In the genomic region with DNA sequence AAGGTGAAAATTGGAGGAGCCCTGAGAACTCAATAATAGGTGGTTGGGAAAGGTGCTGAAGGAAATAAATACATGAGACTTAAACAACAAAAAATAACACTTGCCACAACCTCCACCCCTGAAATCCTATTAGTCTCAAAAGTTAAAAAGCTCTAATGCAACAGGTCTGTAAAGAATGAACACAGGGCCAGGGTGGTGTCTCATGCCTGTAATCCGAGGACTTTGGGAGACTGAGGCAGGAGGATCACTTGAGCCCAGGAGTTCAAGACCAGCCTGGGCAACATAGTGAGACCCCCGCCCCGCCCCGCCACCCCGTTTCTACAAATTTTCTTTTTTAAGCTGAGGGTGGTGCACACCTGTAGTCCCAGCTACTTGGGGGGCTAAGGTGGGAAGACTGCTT, we compare ENCODE assay signal across 12 cellular contexts. TPM values are rescaled to one million over a fixed set of nuclear protein-coding genes. Genes with fewer than 3 reads are reported as not detected.
A peak's percentile ranks its signal among the peaks of the same experiment; 100 is the strongest.
DNase-seq lines count a peak whose midpoint lies in the region; ATAC-seq and TF ChIP-seq lines count a peak whose summit lies in the region.
"Had no signal": no experiment of that assay in that cellular context is flagged by ENCODE, and none has a peak within 500 bp of the region (broad histone marks: within the 10 kb centered on the region; RNA-seq: fewer than 3 reads in every experiment).

No MANE protein-coding gene starts in this region.

- H3K36me3 Mint-ChIP-seq in CD4-positive, alpha-beta T cell (ENCODE audit: low read depth) = peaks cover 43% of the 10 kb centered on the region
- H3K36me3 Mint-ChIP-seq in HFFc6 (ENCODE audit: low read depth) = peaks cover 27% of the 10 kb centered on the region
- H3K36me3 Mint-ChIP-seq in activated naive CD8-positive, alpha-beta T cell treated with anti-CD3 and anti-CD28 coated beads, Interleukin-2, amount 10 ng/mL, durations not matched to agents 7 days and 5 days = peaks cover 13% of the 10 kb centered on the region
- peaks cover 0 to 13% of the 10 kb centered on the region in 2 donors for H3K36me3 Mint-ChIP-seq in naive B cell

- no peaks in the 10 kb centered on the region for H3K27me3 Mint-ChIP-seq in CD4-positive, alpha-beta T cell
- H3K27me3 Mint-ChIP-seq in HFFc6 (ENCODE audit: insufficient read depth) = no peaks in the 10 kb centered on the region; the same call in 1 of the 2 replicates
- H3K27me3 Mint-ChIP-seq in activated naive CD8-positive, alpha-beta T cell treated with anti-CD3 and anti-CD28 coated beads, Interleukin-2, amount 10 ng/mL, durations not matched to agents 7 days and 5 days = no peaks in the 10 kb centered on the region
- H3K27me3 Mint-ChIP-seq in naive B cell = no peaks in the 10 kb centered on the region

- ATAC-seq in CD4-positive, alpha-beta T cell (ENCODE audit: poor library complexity) = no peak
- ATAC-seq in activated naive CD8-positive, alpha-beta T cell treated with anti-CD3 and anti-CD28 coated beads, Interleukin-2, amount 10 ng/mL, durations not matched to agents 7 days and 5 days (ENCODE audit: low read depth) = no peak
- no peak for ATAC-seq in naive B cell (ENCODE audit: low read depth in 2 of 2)
- ATAC-seq: body of pancreas had no signal

- no peak for TF ChIP-seq CTCF in CD4-positive, alpha-beta T cell (IDR thresholded peaks at IDR 0.05)
- TF ChIP-seq CTCF in HFFc6 (IDR thresholded peaks at IDR 0.05) = no peak

- peak overlapping the region; percentile 95 for H3K27ac Mint-ChIP-seq in CD4-positive, alpha-beta T cell
- H3K27ac Mint-ChIP-seq in HFFc6 (peak overlapping the region; percentile 14; the same call in 1 of the 2 replicates), naive B cell (peak overlapping the region in 3 of 6 donors; percentile 69 to 97 (median 84))
- H3K27ac Mint-ChIP-seq in activated naive CD8-positive, alpha-beta T cell treated with anti-CD3 and anti-CD28 coated beads, Interleukin-2, amount 10 ng/mL, durations not matched to agents 7 days and 5 days = peak overlapping the region; percentile 81

- no peak overlapping the region for H3K27ac ChIP-seq in CD4-positive, alpha-beta T cell (ENCODE audit: low read depth, low read length)

- no peak for DNase-seq in CD4-positive, alpha-beta T cell
- no peak for DNase-seq in HFFc6
- DNase-seq in activated naive CD8-positive, alpha-beta T cell treated with anti-CD3 and anti-CD28 coated beads, Interleukin-2, amount 10 ng/mL, durations not matched to agents 7 days and 5 days = no peak
- no peak for DNase-seq in naive B cell
- DNase-seq in DMS114 treated with DMSO at 0.1 percent for 48 hours (lab: John Stamatoyannopoulos, UW; ENCODE audit: unreplicated experiment) = no peak
- no peak for DNase-seq in nucleus accumbens (lab: John Stamatoyannopoulos, UW)
- DNase-seq in cerebellar nuclear complex (lab: John Stamatoyannopoulos, UW) = no peak
- DNase-seq: body of pancreas; HCEC 1CT; NCI-H2081; stimulated activated CD4-positive, alpha-beta T cell treated with anti-CD3 and anti-CD28 coated beads, Interleukin-2, amount 100 ng/mL, for 24 hours had no signal

- no peaks in the 10 kb centered on the region for H3K9me3 Mint-ChIP-seq in CD4-positive, alpha-beta T cell
- H3K9me3 Mint-ChIP-seq in HFFc6 (no peaks in the 10 kb centered on the region), naive B cell (no peaks in the 10 kb centered on the region)
- no peaks in the 10 kb centered on the region for H3K9me3 Mint-ChIP-seq in activated naive CD8-positive, alpha-beta T cell treated with anti-CD3 and anti-CD28 coated beads, Interleukin-2, amount 10 ng/mL, durations not matched to agents 7 days and 5 days

- CTCF ChIA-PET in CD4-positive, alpha-beta T cell (lab: Charles Lee) = interaction anchor here (0.7 to 2.8 kb wide), 7 partner anchors 11 to 245 kb away, joined by 3 to 18 read pairs (median 4); partner anchors contain the start of gene ZKSCAN4

- intact Hi-C loops in CD4-positive, alpha-beta T cell (cut with DNase I, micrococcal nuclease) = loop anchor here (1.0 to 5.0 kb wide), 4 partner anchors 15 to 127 kb away; partner anchors contain the start of genes ZKSCAN4 (in 1 of the 2), ZSCAN16 (in 1 of the 2) and ZSCAN26 (in 1 of the 2)

- H3K9me3 ChIP-seq in CD4-positive, alpha-beta T cell (ENCODE audit: control insufficient read depth, low read length) = no peaks in the 10 kb centered on the region
- H3K9me3 ChIP-seq: body of pancreas, prostate gland had no signal

- peak overlapping the region; percentile 97 for H3K4me3 Mint-ChIP-seq in CD4-positive, alpha-beta T cell
- H3K4me3 Mint-ChIP-seq in HFFc6 = peak overlapping the region; percentile 95
- peak overlapping the region; percentile 70 for H3K4me3 Mint-ChIP-seq in activated naive CD8-positive, alpha-beta T cell treated with anti-CD3 and anti-CD28 coated beads, Interleukin-2, amount 10 ng/mL, durations not matched to agents 7 days and 5 days
- peak overlapping the region; percentile 73 to 99 (median 98) for H3K4me3 Mint-ChIP-seq in naive B cell

- H3K27me3 ChIP-seq in CD4-positive, alpha-beta T cell (ENCODE audit: control insufficient read depth, insufficient read depth, low read length) = no peaks in the 10 kb centered on the region
- H3K27me3 ChIP-seq: body of pancreas had no signal

- POLR2A ChIA-PET in CD4-positive, alpha-beta T cell (lab: Charles Lee) = interaction anchor here (1.3 to 7.9 kb wide), 12 partner anchors 12 to 302 kb away, joined by 4 to 71 read pairs (median 13); partner anchors contain the start of genes ZKSCAN3, ZKSCAN4, ZSCAN12 and ZSCAN16
- POLR2A ChIA-PET in activated naive CD8-positive, alpha-beta T cell treated with anti-CD3 and anti-CD28 coated beads, Interleukin-2, amount 10 ng/mL, durations not matched to agents 7 days and 5 days (lab: Charles Lee) = interaction anchor here (0.9 to 1.7 kb wide), 4 partner anchors 112 to 302 kb away, joined by 3 to 11 read pairs (median 6); partner anchors contain the start of genes ZKSCAN4 and ZSCAN26

- H3K4me1 Mint-ChIP-seq in CD4-positive, alpha-beta T cell (ENCODE audit: low read depth) = peaks cover 80% of the 10 kb centered on the region
- peaks cover 52% of the 10 kb centered on the region for H3K4me1 Mint-ChIP-seq in HFFc6 (ENCODE audit: low read depth)
- H3K4me1 Mint-ChIP-seq in activated naive CD8-positive, alpha-beta T cell treated with anti-CD3 and anti-CD28 coated beads, Interleukin-2, amount 10 ng/mL, durations not matched to agents 7 days and 5 days = peaks cover 41% of the 10 kb centered on the region
- H3K4me1 Mint-ChIP-seq in naive B cell = peaks cover 55 to 82% (median 61%) of the 10 kb centered on the region in 3 donors

RNA-seq across cellular contexts. Expression of gene ZKSCAN8, which starts 1.1 kb away (rescaled TPM):
- 10 to 100 TPM; 23.2 to 25.1 TPM for total RNA-seq in CD4-positive, alpha-beta T cell
- 10 to 100 TPM; 13.2 to 15.3 (median 14.0) TPM for total RNA-seq in HFFc6 (2021; fragmentation: NEBNext Ultra II Directional; extraction: Animal tissue kit (Norgen Biotek cat#: 25700))
- 10 to 100 TPM; 29.8 to 30.7 TPM for total RNA-seq in activated naive CD8-positive, alpha-beta T cell treated with anti-CD3 and anti-CD28 coated beads, Interleukin-2, amount 10 ng/mL, durations not matched to agents 7 days and 5 days
- 1 to 10 TPM in 4 of 6 donors, under 1 TPM in 1, not detected in 1; 0.95 to 2.6 (median 1.1) TPM for polyA plus RNA-seq in naive B cell (ENCODE audit: low read depth in 6 of 6)

RNA-seq across cellular contexts. Expression of gene ZSCAN16, which starts 16.2 kb away (rescaled TPM):
- 1 to 10 TPM; 7.3 to 7.4 TPM for total RNA-seq in CD4-positive, alpha-beta T cell
- 1 to 10 TPM in 3 of 6 experiments, under 1 TPM in 3; 0.84 to 1.6 (median 1.1) TPM for total RNA-seq in HFFc6 (2021; fragmentation: NEBNext Ultra II Directional; extraction: Animal tissue kit (Norgen Biotek cat#: 25700))
- 1 to 10 TPM; 6.9 to 8.6 TPM for total RNA-seq in activated naive CD8-positive, alpha-beta T cell treated with anti-CD3 and anti-CD28 coated beads, Interleukin-2, amount 10 ng/mL, durations not matched to agents 7 days and 5 days
- 10 to 100 TPM; 11.3 to 21.3 (median 14.7) TPM for polyA plus RNA-seq in naive B cell (ENCODE audit: low read depth in 6 of 6)
